29 cellular contexts compared by ENCODE assay signal in the genomic region with DNA sequence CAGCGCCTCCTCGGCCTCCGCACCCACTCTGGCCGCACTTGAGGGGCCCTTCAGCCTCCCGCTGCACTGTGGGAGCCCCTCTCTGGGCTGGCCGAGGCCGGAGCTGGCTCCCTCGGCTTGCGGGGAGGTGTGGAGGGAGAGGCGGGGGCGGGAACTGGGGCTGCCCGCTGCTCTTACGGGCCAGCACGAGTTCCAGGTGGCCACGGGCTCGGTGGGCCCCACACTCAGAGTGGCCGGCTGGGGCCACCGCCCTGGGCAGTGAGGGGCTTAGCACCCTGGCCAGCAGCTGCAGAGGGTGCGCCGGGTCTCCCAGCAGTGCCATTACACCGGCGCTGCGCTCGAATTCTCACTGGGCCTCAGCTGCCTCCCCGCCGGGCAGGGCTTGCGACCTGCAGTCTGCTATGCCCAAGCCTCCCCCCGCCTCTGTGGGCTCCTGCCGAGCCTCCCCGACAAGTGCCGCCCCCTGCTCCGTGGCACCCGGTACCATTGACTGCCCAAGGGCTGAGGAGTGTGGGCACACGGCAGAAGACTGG.
"Had no signal": no experiment of that assay in that cellular context is flagged by ENCODE, and none has a peak within 500 bp of the region (broad histone marks: within the 10 kb centered on the region; RNA-seq: fewer than 3 reads in every experiment).

No MANE protein-coding gene starts in this region.

- H3K4me3 ChIP-seq: cardiac muscle cell, SJSA1 had no signal

- H3K27ac ChIP-seq: brain microvascular endothelial cell, cardiac muscle cell, SJSA1 had no signal

- H3K27me3 ChIP-seq: brain microvascular endothelial cell, cardiac muscle cell, SJSA1 had no signal

- H3K36me3 Mint-ChIP-seq: activated naive CD8-positive, alpha-beta T cell had no signal

- H3K4me1 ChIP-seq: SJSA1 had no signal

- DNase-seq: activated CD4-positive, alpha-beta T cell treated with anti-CD3 and anti-CD28 coated beads for 4 hours; activated CD8-positive, alpha-beta memory T cell treated with anti-CD3 and anti-CD28 coated beads, Interleukin-2, amount 50 U/mL, for 48 hours; activated CD8-positive, alpha-beta T cell treated with anti-CD3 and anti-CD28 coated beads, Interleukin-2, amount 10 ng/mL, durations not matched to agents 7 days and 5 days; activated effector memory CD4-positive, alpha-beta T cell treated with Interleukin-2 at 50 U/mL for 16 hours; activated naive CD4-positive, alpha-beta T cell treated with anti-CD3 and anti-CD28 coated beads for 36 hours; activated T-cell treated with anti-CD3 and anti-CD28 coated beads, Interleukin-2, amount 50 U/mL, for 24 hours; amygdala; brain microvascular endothelial cell; Kasumi-1; KBM-7; NCI-H1105 treated with DMSO at 0.1 percent for 48 hours; NCI-H1436 treated with DMSO at 0.1 percent for 48 hours; NCI-H187; NCI-H2081; NCI-H510A treated with DMSO at 0.1 percent for 48 hours; NCI-H69; NK-92 treated with Interleukin-12 subunit alpha and Interleukin-12 subunit beta, amount 100 ng/mL, for 24 hours; OCI-M1; RPMI8226; SHP77; SW 1271 had no signal

- H3K27me3 Mint-ChIP-seq: activated naive CD8-positive, alpha-beta T cell; activated T-cell treated with anti-CD3 and anti-CD28 coated beads, Interleukin-2, amount 50 U/mL, for 24 hours had no signal

- H3K4me3 Mint-ChIP-seq: activated CD8-positive, alpha-beta T cell treated with anti-CD3 and anti-CD28 coated beads, Interleukin-2, amount 10 ng/mL, durations not matched to agents 7 days and 5 days; activated naive CD4-positive, alpha-beta T cell treated with anti-CD3 and anti-CD28 coated beads for 36 hours; activated naive CD8-positive, alpha-beta T cell; activated T-cell treated with anti-CD3 and anti-CD28 coated beads, Interleukin-2, amount 50 U/mL, for 24 hours; activated T-helper 1 cell treated with anti-CD3 and anti-CD28 coated beads, Interleukin-12 subunit alpha, Interleukin-12 subunit beta, Interleukin-2, Interleukin-4 antibody, amounts not matched to agents 30 ng/mL and 10 ng/mL and 1 ng/mL, durations not matched to agents 14 hours and 24 hours and 36 hours; T-helper 1 cell treated with Interleukin-12 subunit alpha and Interleukin-12 subunit beta and Interleukin-4 antibody, amounts not matched to agents 30 μg/mL and 1 μg/mL, for 36 hours had no signal

- H3K9me3 Mint-ChIP-seq: activated naive CD4-positive, alpha-beta T cell treated with anti-CD3 and anti-CD28 coated beads for 36 hours; activated T-helper 1 cell treated with anti-CD3 and anti-CD28 coated beads, Interleukin-12 subunit alpha, Interleukin-12 subunit beta, Interleukin-2, Interleukin-4 antibody, amounts not matched to agents 30 ng/mL and 10 ng/mL and 1 ng/mL, durations not matched to agents 14 hours and 24 hours and 36 hours had no signal

- H3K36me3 ChIP-seq: brain microvascular endothelial cell, cardiac muscle cell, SJSA1 had no signal

- ATAC-seq: activated CD4-positive, CD25-positive, alpha-beta regulatory T cell treated with anti-CD3 and anti-CD28 coated beads, Interleukin-2, amount 50 U/mL, for 24 hours; activated CD8-positive, alpha-beta T cell treated with anti-CD3 and anti-CD28 coated beads, Interleukin-2, amount 10 ng/mL, durations not matched to agents 7 days and 5 days; Panc1; SK-N-SH treated with all-trans-retinoic acid at 6 μM for 48 hours had no signal

- H3K27ac Mint-ChIP-seq: activated CD8-positive, alpha-beta T cell treated with anti-CD3 and anti-CD28 coated beads, Interleukin-2, amount 10 ng/mL, durations not matched to agents 7 days and 5 days; activated naive CD4-positive, alpha-beta T cell treated with anti-CD3 and anti-CD28 coated beads for 36 hours; activated naive CD8-positive, alpha-beta T cell; activated T-cell treated with anti-CD3 and anti-CD28 coated beads, Interleukin-2, amount 50 U/mL, for 24 hours; activated T-helper 1 cell treated with anti-CD3 and anti-CD28 coated beads, Interleukin-12 subunit alpha, Interleukin-12 subunit beta, Interleukin-2, Interleukin-4 antibody, amounts not matched to agents 30 ng/mL and 10 ng/mL and 1 ng/mL, durations not matched to agents 14 hours and 24 hours and 36 hours; T-helper 1 cell treated with Interleukin-12 subunit alpha and Interleukin-12 subunit beta and Interleukin-4 antibody, amounts not matched to agents 30 μg/mL and 1 μg/mL, for 36 hours had no signal

- H3K9me3 ChIP-seq: SJSA1 had no signal
